ENCODE assay signal across 8 cellular contexts in the genomic region with DNA sequence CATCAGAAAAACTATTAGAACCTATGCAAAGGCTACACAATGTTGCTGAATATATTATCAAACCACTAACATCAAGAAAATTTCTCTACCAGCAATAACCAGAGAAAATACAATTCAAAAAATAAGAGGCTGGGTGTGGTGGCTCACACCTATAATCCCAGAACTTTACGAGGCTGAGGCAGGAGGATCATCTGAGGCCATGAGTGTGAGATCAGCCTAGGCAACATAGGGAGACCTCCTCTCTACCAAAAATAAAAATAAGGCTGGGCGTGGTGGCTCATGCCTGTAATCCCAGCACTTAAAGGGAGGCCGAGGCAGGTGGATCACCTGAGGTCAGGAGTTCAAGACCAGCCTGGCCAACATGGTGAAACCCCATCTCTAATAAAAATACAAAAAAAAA.
"Had no signal": no experiment of that assay in that cellular context is flagged by ENCODE, and none has a peak within 500 bp of the region (broad histone marks: within the 10 kb centered on the region; RNA-seq: fewer than 3 reads in every experiment).

No MANE protein-coding gene starts in this region.

- DNase-seq: IMR-90, KBM-7, KG1 had no signal

- H3K9me3 Mint-ChIP-seq: IgD-negative memory B cell had no signal

- H3K27ac ChIP-seq: HL-60, KMS-11 had no signal

- H3K4me3 ChIP-seq: K562 had no signal

- ATAC-seq: HepG2, K562 had no signal

- H3K4me1 Mint-ChIP-seq: IgD-negative memory B cell had no signal
